Comparison of ENCODE assay signal across 1 cellular context in genomic region chr11:117874253-117874909, GRCh38.
TF ChIP-seq lines count a peak whose summit lies in the region.

No MANE protein-coding gene starts in this region.

TF ChIP-seq in GM23338, 12 proteins besides CTCF, POLR2A, EP300 and RAD21 (continued from another document):
- TF ChIP-seq ZNF462 (CRISPR knock-in tag; IDR thresholded peaks at IDR 0.05) = no peak
- no peak for TF ChIP-seq EZH2phosphoT487 (IDR thresholded peaks at IDR 0.05; ENCODE audit: unreplicated experiment)
- TF ChIP-seq CREB1 (CRISPR knock-in tag; IDR thresholded peaks at IDR 0.05; ENCODE audit: low read depth) = no peak
- TF ChIP-seq STAT1 (IDR thresholded peaks at IDR 0.05; ENCODE audit: unreplicated experiment) = no peak
- TF ChIP-seq NANOG (IDR thresholded peaks at IDR 0.05; ENCODE audit: borderline replicate concordance) = no peak
- TF ChIP-seq POLR2AphosphoS5 (IDR thresholded peaks at IDR 0.05; ENCODE audit: low read depth) = no peak
- TF ChIP-seq JUNB (IDR thresholded peaks at IDR 0.05; ENCODE audit: unreplicated experiment) = no peak
- no peak for TF ChIP-seq ETS1 (IDR thresholded peaks at IDR 0.05)
